Comparison of ENCODE assay signal across 22 cellular contexts in the genomic region with DNA sequence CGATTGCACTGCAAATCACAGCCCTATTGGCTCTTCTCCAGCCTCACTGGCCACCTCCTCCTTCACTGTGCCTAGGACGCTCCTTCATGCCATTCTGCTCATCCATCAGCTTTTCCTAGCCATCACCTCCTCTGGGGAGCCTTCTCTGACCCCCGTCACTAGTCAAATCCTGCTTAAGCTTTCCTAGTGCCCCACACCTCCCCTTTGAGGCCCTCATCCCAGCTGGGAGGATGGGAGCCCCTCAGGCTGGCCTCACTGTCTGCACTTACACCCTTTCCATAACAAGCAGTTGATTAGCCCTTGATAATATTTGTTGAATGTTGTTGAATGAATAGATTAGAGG. TPM values are rescaled to one million over a fixed set of nuclear protein-coding genes. Genes with fewer than 3 reads are reported as not detected.
DNase-seq lines count a peak whose midpoint lies in the region; ATAC-seq and TF ChIP-seq lines count a peak whose summit lies in the region.
"Had no signal": no experiment of that assay in that cellular context is flagged by ENCODE, and none has a peak within 500 bp of the region (broad histone marks: within the 10 kb centered on the region; RNA-seq: fewer than 3 reads in every experiment).

No MANE protein-coding gene starts in this region.

- CTCF ChIA-PET in HCT116 (lab: Charles Lee): no interaction called here

- 84 to 85% methylated on average over 3 of the region's 3 CpGs for WGBS in endodermal cell (ENCODE audit: insufficient coverage in 1 of 2, insufficient read length in 1 of 2), 2 experiments
- 51 to 71% methylated on average over 3 of the region's 3 CpGs for WGBS in testis, 2 donors

- TF ChIP-seq RAD21 in HCT116 (IDR thresholded peaks at IDR 0.05; ENCODE audit: low read depth): no peak

- H3K9ac ChIP-seq in HCT116 (ENCODE audit: low read length) (no peak overlapping the region), endodermal cell (ENCODE audit: extremely low read depth, low read length, poor library complexity, severe bottlenecking) (no peak overlapping the region)
- H3K9ac ChIP-seq: SK-N-SH had no signal

- RAD21 ChIA-PET in HCT116 (lab: Charles Lee; ENCODE audit: low non-redundant PET in 1 of 2, low total read pairs in 2 of 2, uncharacterized antibody in 2 of 2, unreplicated experiment in 2 of 2): no interaction called here

- no peaks in the 10 kb centered on the region for H3K79me2 ChIP-seq in HCT116 (ENCODE audit: insufficient read depth, low read length)

- no peak overlapping the region for H3K4me3 ChIP-seq in HCT116 (replicated peaks in 1 of 2; ENCODE audit: low read depth in 1 of 2, low read length in 2 of 2)
- no peak overlapping the region for H3K4me3 ChIP-seq in endodermal cell (ENCODE audit: low read length)
- H3K4me3 ChIP-seq in testis: no peak overlapping the region
- H3K4me3 ChIP-seq: HAP-1 had no signal

- TF ChIP-seq CTCF in HCT116 (IDR thresholded peaks at IDR 0.05 in 2 of 3, conservative IDR thresholded peaks at IDR 0.05 in 1 of 3; ENCODE audit: borderline replicate concordance in 1 of 3, insufficient read depth in 1 of 3, low read depth in 2 of 3, low read length in 2 of 3): no peak
- TF ChIP-seq CTCF in endodermal cell (conservative IDR thresholded peaks at IDR 0.05): no peak
- no peak for TF ChIP-seq CTCF in testis (IDR thresholded peaks at IDR 0.05)

- POLR2A ChIA-PET in HCT116 (lab: Charles Lee): no interaction called here

- peak; percentile 63 for DNase-seq in NCI-H82 (lab: John Stamatoyannopoulos, UW)
- DNase-seq in NCI-H82 treated with DMSO at 0.1 percent for 48 hours (lab: John Stamatoyannopoulos, UW; ENCODE audit: unreplicated experiment): no peak
- DNase-seq in HCT116 (ENCODE audit: low read depth, low spot score): no peak
- DNase-seq in endodermal cell: peak; percentile 33
- DNase-seq in testis: peak; percentile 2
- no peak for DNase-seq in NCI-H345 treated with DMSO at 0.1 percent for 48 hours (lab: John Stamatoyannopoulos, UW; ENCODE audit: unreplicated experiment)
- no peak for DNase-seq in ecto neural progenitor cell (ENCODE audit: low spot score)
- DNase-seq: 8988T, AML-193, GDM1, MM.1S, NCI-H1048, NCI-H1417 treated with DMSO at 0.1 percent for 48 hours, NCI-H187, NCI-H2227 treated with DMSO at 0.1 percent for 48 hours, NCI-H774, SIG-M5 had no signal

- H3K4me1 Mint-ChIP-seq in endodermal cell: peaks cover 47% of the 10 kb centered on the region
- H3K4me1 Mint-ChIP-seq: CD14-positive monocyte had no signal

- TF ChIP-seq POLR2A in HCT116 (IDR thresholded peaks at IDR 0.05; ENCODE audit: borderline replicate concordance, extremely low read depth, insufficient read depth, insufficient read length): no peak
- TF ChIP-seq POLR2A in testis (IDR thresholded peaks at IDR 0.05): no peak

- intact Hi-C loops in HCT116 (cut with micrococcal nuclease) (no loop called here), testis (cut with DNase I; ENCODE audit: low total_unique reads) (no loop called here)

- H3K27me3 Mint-ChIP-seq in endodermal cell (ENCODE audit: insufficient read depth): peaks cover 43% of the 10 kb centered on the region

- no peaks in the 10 kb centered on the region for H3K9me2 ChIP-seq in HCT116 (ENCODE audit: insufficient read depth)
- H3K9me2 ChIP-seq: SK-N-SH had no signal

- peaks cover 4 to 7% of the 10 kb centered on the region in 2 experiments; a peak in 3 of 4 replicates for H3K4me1 ChIP-seq in HCT116 (ENCODE audit: control insufficient read depth in 1 of 2, insufficient read depth in 2 of 2, low read length in 2 of 2)
- peaks cover 5% of the 10 kb centered on the region for H3K4me1 ChIP-seq in endodermal cell (ENCODE audit: control insufficient read depth, insufficient read depth, low read length)
- peaks cover 4% of the 10 kb centered on the region for H3K4me1 ChIP-seq in testis
- H3K4me1 ChIP-seq: HAP-1 had no signal

- H3K9me3 ChIP-seq in HCT116 (ENCODE audit: control insufficient read depth in 1 of 2, insufficient read depth in 1 of 2, low read depth in 1 of 2, low read length in 2 of 2) (no peaks in the 10 kb centered on the region), endodermal cell (ENCODE audit: control insufficient read depth, low read length) (no peaks in the 10 kb centered on the region), testis (no peaks in the 10 kb centered on the region)
- H3K9me3 ChIP-seq: HAP-1, SK-N-SH had no signal

- H3K36me3 ChIP-seq in HCT116 (ENCODE audit: control insufficient read depth in 1 of 2, insufficient read depth in 2 of 2, low read length in 2 of 2) (no peaks in the 10 kb centered on the region), endodermal cell (ENCODE audit: control insufficient read depth, insufficient read depth, low read length) (no peaks in the 10 kb centered on the region), testis (ENCODE audit: low read depth, missing control alignments) (no peaks in the 10 kb centered on the region)
- H3K36me3 ChIP-seq: HAP-1 had no signal

- peaks cover 38% of the 10 kb centered on the region for H3K27me3 ChIP-seq in HCT116 (ENCODE audit: insufficient read depth, low read length)
- H3K27me3 ChIP-seq in endodermal cell (ENCODE audit: control insufficient read depth, insufficient read depth, low read length, poor library complexity, severe bottlenecking): peaks cover 40% of the 10 kb centered on the region
- no peaks in the 10 kb centered on the region for H3K27me3 ChIP-seq in testis

- BruUV-seq in HCT116 (replicated peaks; lab: Mats Ljungman, UMichigan): no TSS peak

- H2AFZ ChIP-seq in HCT116 (ENCODE audit: low read depth, low read length, poor library complexity, severe bottlenecking): no peak overlapping the region

- H3K4me3 Mint-ChIP-seq in endodermal cell: no peak overlapping the region
- H3K4me3 Mint-ChIP-seq: CD14-positive monocyte had no signal

- no peaks in the 10 kb centered on the region for H3K36me3 Mint-ChIP-seq in endodermal cell (ENCODE audit: low read depth)
- H3K36me3 Mint-ChIP-seq: CD14-positive monocyte had no signal

- H3K9me3 Mint-ChIP-seq in endodermal cell: no peaks in the 10 kb centered on the region

- no peak overlapping the region for H3K4me2 ChIP-seq in HCT116 (ENCODE audit: low read length)
- H3K4me2 ChIP-seq: SK-N-SH had no signal

- no peaks in the 10 kb centered on the region for H4K20me1 ChIP-seq in HCT116 (ENCODE audit: insufficient read depth)

- ATAC-seq in HCT116 (peak; percentile 18; the same call in 1 of the 2 replicates), GM21423 (IDR thresholded peaks at IDR 0.05; ENCODE audit: unreplicated experiment) (no peak)

- H3K27ac Mint-ChIP-seq in endodermal cell: no peak overlapping the region
- H3K27ac Mint-ChIP-seq: CD14-positive monocyte had no signal

- H3K27ac ChIP-seq in HCT116 (ENCODE audit: low read depth, low read length) (no peak overlapping the region), endodermal cell (ENCODE audit: low read depth, low read length) (no peak overlapping the region), testis (no peak overlapping the region)
- H3K27ac ChIP-seq: HL-60 had no signal

TF ChIP-seq in HCT116, 20 proteins besides CTCF, POLR2A, EP300 and RAD21:
- TF ChIP-seq SRF (IDR thresholded peaks at IDR 0.05; ENCODE audit: low read depth) (no peak), POLR2AphosphoS5 (IDR thresholded peaks at IDR 0.05; ENCODE audit: low read depth, low read length) (no peak), ZNF274 (IDR thresholded peaks at IDR 0.05; ENCODE audit: low read depth, low read length) (no peak)
TF ChIP-seq in HCT116: peak in this region for 0.

RNA-seq across cellular contexts. Expression of a gene that starts 50.7 kb away (rescaled TPM):
- total RNA-seq in HCT116 (2021; ENCODE audit: unreplicated experiment) (0.30 TPM), endodermal cell (1 to 10 TPM; 4.4 to 7.2 TPM), testis (under 1 TPM; 0.06 to 0.08 TPM)
- polyA plus RNA-seq in HCT116 (2012): 0.04 and 0.09 TPM in 2 replicates
- 1.1 TPM for polyA plus RNA-seq in endodermal cell (2013, experiment 1 of 2)
- polyA plus RNA-seq in endodermal cell (2013, experiment 2 of 2): 1.3 TPM
- 1.3 TPM for polyA plus RNA-seq in testis (ENCODE audit: insufficient read depth, low read depth, low replicate concordance)
- polyA plus RNA-seq: CD14-positive monocyte, SK-N-SH had no signal

Comparison
In these comparisons a context has a peak if more than half of its experiments do, and no peak if none do; other contexts are left out.
1. DNase-seq: peak in NCI-H82 (single experiment), endodermal cell (single experiment) and testis (single experiment); none in NCI-H82 treated with DMSO at 0.1 percent for 48 hours (single experiment), HCT116 (single experiment), NCI-H345 treated with DMSO at 0.1 percent for 48 hours (single experiment) and ecto neural progenitor cell (single experiment).